In the genomic region with DNA sequence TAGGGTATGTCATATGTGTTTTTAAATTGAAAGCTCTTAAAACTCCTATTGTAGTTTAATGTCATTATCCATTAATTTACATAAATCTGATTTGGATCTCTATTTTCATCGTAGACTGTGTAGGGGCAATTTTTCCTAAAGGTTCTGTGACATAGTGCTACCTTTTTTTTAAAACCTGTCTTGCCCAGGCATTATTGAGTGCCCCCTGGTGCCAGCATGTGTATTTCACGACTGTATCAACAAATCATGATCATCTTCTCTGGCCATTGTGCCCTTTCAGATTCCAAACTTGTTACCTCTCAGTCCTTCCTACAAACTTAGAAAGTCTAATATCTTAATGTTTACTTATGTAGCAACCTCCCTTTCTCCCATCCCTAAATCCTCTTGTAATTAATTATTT, we compare ENCODE assay signal across 9 cellular contexts.
DNase-seq lines count a peak whose midpoint lies in the region; ATAC-seq and TF ChIP-seq lines count a peak whose summit lies in the region.
"Had no signal": no experiment of that assay in that cellular context is flagged by ENCODE, and none has a peak within 500 bp of the region (broad histone marks: within the 10 kb centered on the region; RNA-seq: fewer than 3 reads in every experiment).

No MANE protein-coding gene starts in this region.

- H3K4me1 Mint-ChIP-seq in CD4-positive, alpha-beta memory T cell = no peaks in the 10 kb centered on the region
- peaks cover 22% of the 10 kb centered on the region for H3K4me1 Mint-ChIP-seq in HFFc6 (ENCODE audit: low read depth)
- H3K4me1 Mint-ChIP-seq in activated CD4-positive, alpha-beta T cell treated with anti-CD3 and anti-CD28 coated beads, Interleukin-2, amount 10 ng/mL, durations not matched to agents 7 days and 5 days = no peaks in the 10 kb centered on the region

- no peaks in the 10 kb centered on the region for H3K27me3 Mint-ChIP-seq in CD4-positive, alpha-beta memory T cell
- no peaks in the 10 kb centered on the region; the same call in 1 of the 2 replicates for H3K27me3 Mint-ChIP-seq in HFFc6 (ENCODE audit: insufficient read depth)
- H3K27me3 Mint-ChIP-seq in activated CD4-positive, alpha-beta T cell treated with anti-CD3 and anti-CD28 coated beads, Interleukin-2, amount 10 ng/mL, durations not matched to agents 7 days and 5 days = no peaks in the 10 kb centered on the region

- no peak overlapping the region for H3K4me3 Mint-ChIP-seq in CD4-positive, alpha-beta memory T cell
- H3K4me3 Mint-ChIP-seq in HFFc6 = no peak overlapping the region
- H3K4me3 Mint-ChIP-seq in activated CD4-positive, alpha-beta T cell treated with anti-CD3 and anti-CD28 coated beads, Interleukin-2, amount 10 ng/mL, durations not matched to agents 7 days and 5 days = no peak overlapping the region

- ATAC-seq in GM19463 (IDR thresholded peaks at IDR 0.05; ENCODE audit: unreplicated experiment) = no peak
- no peak for ATAC-seq in HG03196 (IDR thresholded peaks at IDR 0.05; ENCODE audit: unreplicated experiment)
- ATAC-seq in left ventricle myocardium superior = no peak
- ATAC-seq: K562 had no signal

- CTCF ChIA-PET in CD4-positive, alpha-beta memory T cell (lab: Charles Lee; ENCODE audit: partially characterized antibody) = interaction anchor here (1.8 to 2.3 kb wide), 2 partner anchors 14 to 513 kb away, joined by 6 to 22 read pairs; no protein-coding TSS in a partner anchor
- CTCF ChIA-PET in activated CD4-positive, alpha-beta T cell treated with anti-CD3 and anti-CD28 coated beads, Interleukin-2, amount 10 ng/mL, durations not matched to agents 7 days and 5 days (lab: Charles Lee) = interaction anchor here (0.8 kb wide), 1 partner anchor 25 kb away, joined by 3 read pairs; no protein-coding TSS in a partner anchor

- H3K9me3 ChIP-seq in CD4-positive, alpha-beta memory T cell (ENCODE audit: control insufficient read depth in 1 of 2, low read length in 2 of 2) = no peaks in the 10 kb centered on the region

- H3K9me3 Mint-ChIP-seq in CD4-positive, alpha-beta memory T cell = peaks cover 0 to under 1% (median 0%) of the 10 kb centered on the region in 8 donors
- no peaks in the 10 kb centered on the region for H3K9me3 Mint-ChIP-seq in HFFc6
- no peaks in the 10 kb centered on the region for H3K9me3 Mint-ChIP-seq in activated CD4-positive, alpha-beta T cell treated with anti-CD3 and anti-CD28 coated beads, Interleukin-2, amount 10 ng/mL, durations not matched to agents 7 days and 5 days

- H3K36me3 ChIP-seq in CD4-positive, alpha-beta memory T cell (ENCODE audit: insufficient read depth, low read length) = peaks cover 12% of the 10 kb centered on the region

- DNase-seq in CD4-positive, alpha-beta memory T cell = peak in 3 of 5 donors; percentile 11 to 14 (median 13)
- DNase-seq in HFFc6 = peak; percentile 12
- DNase-seq in activated CD4-positive, alpha-beta T cell treated with anti-CD3 and anti-CD28 coated beads, Interleukin-2, amount 10 ng/mL, durations not matched to agents 7 days and 5 days = peak; percentile 33
- peak; percentile 32 for DNase-seq in kidney tubule cell (ENCODE audit: low spot score)
- DNase-seq in left ventricle myocardium superior = no peak
- DNase-seq in mesenteric fat pad (ENCODE audit: low spot score) = no peak

- no peak overlapping the region for H3K27ac ChIP-seq in CD4-positive, alpha-beta memory T cell (ENCODE audit: low read depth, low read length)

- H3K4me1 ChIP-seq in CD4-positive, alpha-beta memory T cell (ENCODE audit: insufficient read depth, low read length) = no peaks in the 10 kb centered on the region

- no peak overlapping the region for H3K4me3 ChIP-seq in CD4-positive, alpha-beta memory T cell (ENCODE audit: low read length in 2 of 2)
- H3K4me3 ChIP-seq: K562 had no signal

- no peaks in the 10 kb centered on the region for H3K27me3 ChIP-seq in CD4-positive, alpha-beta memory T cell (ENCODE audit: insufficient read depth, low read length)

- peaks cover 47 to 61% of the 10 kb centered on the region in 2 donors for H3K36me3 Mint-ChIP-seq in CD4-positive, alpha-beta memory T cell
- peaks cover 14% of the 10 kb centered on the region for H3K36me3 Mint-ChIP-seq in HFFc6 (ENCODE audit: low read depth)
- H3K36me3 Mint-ChIP-seq in activated CD4-positive, alpha-beta T cell treated with anti-CD3 and anti-CD28 coated beads, Interleukin-2, amount 10 ng/mL, durations not matched to agents 7 days and 5 days (ENCODE audit: low read depth) = peaks cover 23% of the 10 kb centered on the region

- peak; percentile 72 for TF ChIP-seq CTCF in HFFc6 (IDR thresholded peaks at IDR 0.05)

- H3K27ac Mint-ChIP-seq in CD4-positive, alpha-beta memory T cell = no peak overlapping the region
- no peak overlapping the region for H3K27ac Mint-ChIP-seq in HFFc6
- no peak overlapping the region for H3K27ac Mint-ChIP-seq in activated CD4-positive, alpha-beta T cell treated with anti-CD3 and anti-CD28 coated beads, Interleukin-2, amount 10 ng/mL, durations not matched to agents 7 days and 5 days

- intact Hi-C loops in CD4-positive, alpha-beta memory T cell (cut with micrococcal nuclease) = loop anchor here (1.0 kb wide), 1 partner anchor 741 kb away; no protein-coding TSS in a partner anchor
- intact Hi-C loops in left ventricle myocardium superior (cut with micrococcal nuclease) = no loop called here

- POLR2A ChIA-PET in CD4-positive, alpha-beta memory T cell (lab: Charles Lee; ENCODE audit: partially characterized antibody) = no interaction called here
- POLR2A ChIA-PET in activated CD4-positive, alpha-beta T cell treated with anti-CD3 and anti-CD28 coated beads, Interleukin-2, amount 10 ng/mL, durations not matched to agents 7 days and 5 days (lab: Charles Lee) = no interaction called here

Comparison
In these comparisons a context has a peak if more than half of its experiments do, and no peak if none do; other contexts are left out.
1. DNase-seq: peak in CD4-positive, alpha-beta memory T cell (3 of 5), HFFc6 (single experiment), activated CD4-positive, alpha-beta T cell treated with anti-CD3 and anti-CD28 coated beads, Interleukin-2, amount 10 ng/mL, durations not matched to agents 7 days and 5 days (single experiment) and kidney tubule cell (single experiment); none in left ventricle myocardium superior (single experiment) and mesenteric fat pad (single experiment).